15 cellular contexts compared by ENCODE assay signal in the genomic region with DNA sequence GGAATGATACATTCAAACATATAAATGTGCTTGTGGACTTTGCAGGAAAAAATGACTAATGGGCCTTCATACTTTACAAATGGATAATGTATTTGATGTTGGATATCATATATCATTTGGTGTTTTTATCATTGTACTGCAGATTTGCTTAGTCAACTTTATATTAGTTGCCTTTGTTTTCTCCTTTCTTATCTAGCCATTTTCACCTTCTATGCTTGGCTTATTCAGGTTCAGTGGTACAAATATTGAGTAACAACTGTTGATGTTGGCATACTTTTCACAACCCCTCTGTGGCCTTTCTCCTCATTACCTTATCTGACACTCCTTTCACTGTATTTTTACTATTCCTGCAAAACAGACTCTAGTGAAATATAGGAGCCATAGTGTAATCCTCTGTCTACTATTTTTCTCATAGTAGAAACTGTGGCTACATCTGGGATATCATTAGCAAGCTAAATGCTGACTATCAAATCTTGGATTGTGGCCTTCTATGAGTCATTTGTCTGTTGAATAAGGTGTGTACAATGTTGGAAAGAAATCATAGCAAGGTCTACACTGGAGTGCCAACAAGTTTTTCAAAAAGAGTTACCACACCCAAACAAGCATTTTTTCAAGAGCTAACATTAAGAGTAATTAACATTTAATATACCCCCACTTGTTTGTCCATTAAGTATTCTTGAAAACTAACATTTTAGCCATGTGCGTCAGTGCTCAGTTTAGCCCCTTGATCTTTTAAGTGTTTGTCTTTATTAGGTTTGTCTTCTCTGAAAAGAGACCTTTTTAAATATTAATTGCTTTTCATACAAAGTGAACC.
DNase-seq lines count a peak whose midpoint lies in the region; ATAC-seq and TF ChIP-seq lines count a peak whose summit lies in the region.
"Had no signal": no experiment of that assay in that cellular context is flagged by ENCODE, and none has a peak within 500 bp of the region (broad histone marks: within the 10 kb centered on the region; RNA-seq: fewer than 3 reads in every experiment).

No MANE protein-coding gene starts in this region.

- H3K9me3 ChIP-seq in PC-9 (ENCODE audit: insufficient read depth, low read depth), result no peaks in the 10 kb centered on the region
- no peaks in the 10 kb centered on the region for H3K9me3 ChIP-seq in naive thymus-derived CD4-positive, alpha-beta T cell (ENCODE audit: control insufficient read depth in 2 of 3, low read length in 3 of 3)
- H3K9me3 ChIP-seq: vagina had no signal

- no peaks in the 10 kb centered on the region for H3K4me1 Mint-ChIP-seq in naive thymus-derived CD4-positive, alpha-beta T cell
- H3K4me1 Mint-ChIP-seq: activated naive CD8-positive, alpha-beta T cell treated with anti-CD3 and anti-CD28 coated beads for 36 hours; CD4-positive, CD25-positive, alpha-beta regulatory T cell had no signal

- peaks cover 21% of the 10 kb centered on the region for H3K4me1 ChIP-seq in PC-9 (replicated peaks; ENCODE audit: insufficient read depth)
- H3K4me1 ChIP-seq in naive thymus-derived CD4-positive, alpha-beta T cell (ENCODE audit: control insufficient read depth in 2 of 2, insufficient read depth in 2 of 2, low read length in 2 of 2), result no peaks in the 10 kb centered on the region

- no peaks in the 10 kb centered on the region for H3K36me3 ChIP-seq in PC-9 (ENCODE audit: low read depth)
- H3K36me3 ChIP-seq in naive thymus-derived CD4-positive, alpha-beta T cell (ENCODE audit: control insufficient read depth in 2 of 3, insufficient read depth in 3 of 3, low read length in 3 of 3), result no peaks in the 10 kb centered on the region
- H3K36me3 ChIP-seq: vagina had no signal

- peak overlapping the region; percentile 36; the same call in 1 of the 2 replicates for H3K27ac ChIP-seq in PC-9
- H3K27ac ChIP-seq in naive thymus-derived CD4-positive, alpha-beta T cell (ENCODE audit: low read depth, low read length), result no peak overlapping the region
- H3K27ac ChIP-seq: vagina had no signal

- no peak overlapping the region for H3K4me3 ChIP-seq in PC-9
- no peak overlapping the region for H3K4me3 ChIP-seq in naive thymus-derived CD4-positive, alpha-beta T cell (ENCODE audit: low read length)
- H3K4me3 ChIP-seq: smooth muscle cell, vagina had no signal

- peaks cover 4 to 18% (median 7%) of the 10 kb centered on the region in 5 donors for H3K27me3 Mint-ChIP-seq in naive thymus-derived CD4-positive, alpha-beta T cell

- BruUV-seq in PC-9 (replicated peaks; lab: Mats Ljungman, UMichigan), result no TSS peak

- no peak overlapping the region for H2AFZ ChIP-seq in PC-9

- H4K20me1 ChIP-seq in PC-9 (ENCODE audit: insufficient read depth), result no peaks in the 10 kb centered on the region

- CTCF ChIA-PET in PC-9 (lab: Charles Lee), result no interaction called here
- CTCF ChIA-PET in naive thymus-derived CD4-positive, alpha-beta T cell (lab: Charles Lee), result no interaction called here

- no peak overlapping the region for H3K27ac Mint-ChIP-seq in naive thymus-derived CD4-positive, alpha-beta T cell
- H3K27ac Mint-ChIP-seq: activated naive CD8-positive, alpha-beta T cell treated with anti-CD3 and anti-CD28 coated beads for 36 hours had no signal

- no peaks in the 10 kb centered on the region for H3K9me3 Mint-ChIP-seq in naive thymus-derived CD4-positive, alpha-beta T cell
- H3K9me3 Mint-ChIP-seq: activated naive CD8-positive, alpha-beta T cell treated with anti-CD3 and anti-CD28 coated beads for 36 hours had no signal

- intact Hi-C loops in PC-9 (cut with micrococcal nuclease; ENCODE audit: unreplicated experiment) (no loop called here), sciatic nerve (cut with DNase I) (no loop called here)
- intact Hi-C loops in naive thymus-derived CD4-positive, alpha-beta T cell (cut with micrococcal nuclease), result no loop called here

- no peak overlapping the region for H3K4me3 Mint-ChIP-seq in naive thymus-derived CD4-positive, alpha-beta T cell
- H3K4me3 Mint-ChIP-seq: activated naive CD8-positive, alpha-beta T cell treated with anti-CD3 and anti-CD28 coated beads for 36 hours; CD4-positive, CD25-positive, alpha-beta regulatory T cell had no signal

- H3F3A ChIP-seq in PC-9 (ENCODE audit: insufficient read depth, low read depth), result peaks cover 13% of the 10 kb centered on the region

- POLR2A ChIA-PET in PC-9 (lab: Charles Lee; ENCODE audit: unreplicated experiment), result interaction anchor here (0.5 kb wide), 1 partner anchor 516 kb away, joined by 11 read pairs; no protein-coding TSS in a partner anchor
- POLR2A ChIA-PET in naive thymus-derived CD4-positive, alpha-beta T cell (lab: Charles Lee), result no interaction called here

- DNase-seq in HPDE6-E6E7 (ENCODE audit: extremely low spot score), result peak; percentile 37
- DNase-seq in PC-9, result peak in 1 of 2 experiments; percentile 77
- peak; percentile 12 for DNase-seq in fibroblast of peridontal ligament (ENCODE audit: extremely low read depth)
- DNase-seq in sciatic nerve (ENCODE audit: low spot score), result no peak
- DNase-seq in stimulated activated CD4-positive, alpha-beta T cell treated with anti-CD3 and anti-CD28 coated beads, Interleukin-4, amount 100 ng/mL, for 24 hours, result no peak
- DNase-seq in UCSD-AML1 (lab: John Stamatoyannopoulos, UW; ENCODE audit: unreplicated experiment), result no peak
- DNase-seq in activated CD4-positive, alpha-beta T cell treated with anti-CD3 and anti-CD28 coated beads for 1 hour, result no peak
- DNase-seq in naive thymus-derived CD4-positive, alpha-beta T cell, result no peak
- DNase-seq: activated naive CD8-positive, alpha-beta T cell treated with anti-CD3 and anti-CD28 coated beads for 36 hours; CD4-positive, CD25-positive, alpha-beta regulatory T cell; hippocampal formation; Karpas-422; NCI-H526 had no signal

- peak overlapping the region; percentile 32 for H3K4me2 ChIP-seq in PC-9
- H3K4me2 ChIP-seq: smooth muscle cell had no signal

- TF ChIP-seq CTCF in PC-9 (conservative IDR thresholded peaks at IDR 0.05), result no peak

- H3K9me2 ChIP-seq in PC-9 (ENCODE audit: insufficient read depth), result no peaks in the 10 kb centered on the region

- ATAC-seq in sciatic nerve, result peak; percentile 63
- no peak for ATAC-seq in naive thymus-derived CD4-positive, alpha-beta T cell

- no peaks in the 10 kb centered on the region for H3K36me3 Mint-ChIP-seq in naive thymus-derived CD4-positive, alpha-beta T cell
- H3K36me3 Mint-ChIP-seq: activated naive CD8-positive, alpha-beta T cell treated with anti-CD3 and anti-CD28 coated beads for 36 hours; CD4-positive, CD25-positive, alpha-beta regulatory T cell had no signal

- no peaks in the 10 kb centered on the region for H3K79me2 ChIP-seq in PC-9 (ENCODE audit: low read depth)

- no peaks in the 10 kb centered on the region for H3K27me3 ChIP-seq in PC-9 (ENCODE audit: insufficient read depth, low read depth)
- no peaks in the 10 kb centered on the region for H3K27me3 ChIP-seq in naive thymus-derived CD4-positive, alpha-beta T cell (ENCODE audit: control insufficient read depth in 2 of 2, insufficient read depth in 2 of 2, low read length in 2 of 2)
- H3K27me3 ChIP-seq: vagina had no signal

Comparison
In these comparisons a context has a peak if more than half of its experiments do, and no peak if none do; other contexts are left out.
1. DNase-seq: peak in HPDE6-E6E7 (single experiment) and fibroblast of peridontal ligament (single experiment); none in sciatic nerve (single experiment), stimulated activated CD4-positive, alpha-beta T cell treated with anti-CD3 and anti-CD28 coated beads, Interleukin-4, amount 100 ng/mL, for 24 hours (single experiment), UCSD-AML1 (single experiment), activated CD4-positive, alpha-beta T cell treated with anti-CD3 and anti-CD28 coated beads for 1 hour (single experiment) and naive thymus-derived CD4-positive, alpha-beta T cell (0 of 9).